20 cellular contexts compared by ENCODE assay signal in genomic region chr18:37327063-37327577, GRCh38.
A peak's percentile ranks its signal among the peaks of the same experiment; 100 is the strongest.
DNase-seq lines count a peak whose midpoint lies in the region; ATAC-seq, FAIRE-seq and TF ChIP-seq lines count a peak whose summit lies in the region.
"Had no signal": no experiment of that assay in that cellular context is flagged by ENCODE, and none has a peak within 500 bp of the region (broad histone marks: within the 10 kb centered on the region; RNA-seq: fewer than 3 reads in every experiment).

No MANE protein-coding gene starts in this region.

- in situ Hi-C loops in brain microvascular endothelial cell (cut with HindIII; ENCODE audit: low pct_ligation_motif_present, low sequenced_read_pairs), result no loop called here

- TF ChIP-seq CTCF in GM23338 (conservative IDR thresholded peaks at IDR 0.05; ENCODE audit: low read depth in 2 of 2) (no peak), bronchial epithelial cell (IDR thresholded peaks at IDR 0.05; ENCODE audit: insufficient read depth, low read length, severe bottlenecking) (no peak), neural progenitor cell (IDR thresholded peaks at IDR 0.05) (no peak), brain microvascular endothelial cell (IDR thresholded peaks at IDR 0.05; ENCODE audit: low read depth, low read length, missing control alignments) (no peak)

- H2AFZ ChIP-seq in GM23338 (no peak overlapping the region), neural progenitor cell (replicated peaks) (no peak overlapping the region)
- H2AFZ ChIP-seq: GM23248 had no signal

- H3K9me3 Mint-ChIP-seq in GM23338, result no peaks in the 10 kb centered on the region
- no peaks in the 10 kb centered on the region for H3K9me3 Mint-ChIP-seq in neural progenitor cell
- H3K9me3 Mint-ChIP-seq: CD4-positive, alpha-beta memory T cell; H9 had no signal

- H3K79me2 ChIP-seq in GM23338 (replicated peaks; ENCODE audit: insufficient read depth) (no peaks in the 10 kb centered on the region), neural progenitor cell (ENCODE audit: low read depth) (no peaks in the 10 kb centered on the region)

- no peaks in the 10 kb centered on the region for H3K27me3 ChIP-seq in GM23338 (ENCODE audit: insufficient read depth)
- no peaks in the 10 kb centered on the region for H3K27me3 ChIP-seq in bronchial epithelial cell (ENCODE audit: control insufficient read depth, insufficient read depth, low read length)
- no peaks in the 10 kb centered on the region for H3K27me3 ChIP-seq in neural progenitor cell
- H3K27me3 ChIP-seq in brain microvascular endothelial cell (replicated peaks), result no peaks in the 10 kb centered on the region

- DNase-seq in GM23338 (ENCODE audit: low spot score), result no peak
- DNase-seq in bronchial epithelial cell (ENCODE audit: low read depth), result peak; percentile 80
- no peak for DNase-seq in neural progenitor cell (ENCODE audit: low spot score)
- no peak for DNase-seq in iPS-NIHi7 (ENCODE audit: extremely low spot score)
- no peak for DNase-seq in brain microvascular endothelial cell
- DNase-seq: C1 segment of cervical spinal cord, Calu3, COR-L47, DMS53, DMS79 treated with DMSO at 0.1 percent for 48 hours, GF-D8, GM23248, H9 had no signal

- no peaks in the 10 kb centered on the region for H3K36me3 Mint-ChIP-seq in GM23338 (ENCODE audit: low read depth)
- no peaks in the 10 kb centered on the region for H3K36me3 Mint-ChIP-seq in neural progenitor cell
- H3K36me3 Mint-ChIP-seq: CD4-positive, alpha-beta memory T cell had no signal

- H3K27me3 Mint-ChIP-seq in GM23338 (ENCODE audit: insufficient read depth, low read depth, poor library complexity), result peaks cover 9% of the 10 kb centered on the region
- H3K27me3 Mint-ChIP-seq in neural progenitor cell (ENCODE audit: insufficient read depth, low read depth), result peaks cover 10% of the 10 kb centered on the region

- no peak overlapping the region for H3K27ac ChIP-seq in GM23338 (ENCODE audit: low read depth)
- no peak overlapping the region for H3K27ac ChIP-seq in neural progenitor cell
- H3K27ac ChIP-seq in brain microvascular endothelial cell, result no peak overlapping the region
- H3K27ac ChIP-seq: GM23248 had no signal

- H4K20me1 ChIP-seq in GM23338 (replicated peaks; ENCODE audit: insufficient read depth) (no peaks in the 10 kb centered on the region), neural progenitor cell (ENCODE audit: low read depth) (no peaks in the 10 kb centered on the region)

- no peaks in the 10 kb centered on the region for H3K9me3 ChIP-seq in neural progenitor cell (ENCODE audit: low read depth)

- H3F3A ChIP-seq in GM23338 (replicated peaks; ENCODE audit: low read depth) (no peaks in the 10 kb centered on the region), neural progenitor cell (ENCODE audit: low read depth) (no peaks in the 10 kb centered on the region)

- FAIRE-seq in bronchial epithelial cell (lab: Jason Lieb, UNC), result no peak
- FAIRE-seq: GM12891, GM18507 had no signal

- ATAC-seq in GM23338 (no peak), esophagus mucosa (peak; percentile 85), GM21515 (IDR thresholded peaks at IDR 0.05; ENCODE audit: unreplicated experiment) (no peak), HG03135 (IDR thresholded peaks at IDR 0.05; ENCODE audit: unreplicated experiment) (no peak)
- ATAC-seq: HCT116 had no signal

- H3K4me1 ChIP-seq in GM23338 (ENCODE audit: insufficient read depth) (no peaks in the 10 kb centered on the region), neural progenitor cell (no peaks in the 10 kb centered on the region)

- H3K27ac Mint-ChIP-seq in GM23338 (peak overlapping the region; percentile 33; the same call in 1 of the 2 replicates), neural progenitor cell (peak overlapping the region; percentile 69)
- H3K27ac Mint-ChIP-seq: H9 had no signal

- H3K4me3 ChIP-seq in GM23338, result no peak overlapping the region
- no peak overlapping the region for H3K4me3 ChIP-seq in bronchial epithelial cell (ENCODE audit: low read depth, low read length)
- no peak overlapping the region for H3K4me3 ChIP-seq in neural progenitor cell
- H3K4me3 ChIP-seq in brain microvascular endothelial cell (ENCODE audit: low read depth, low read length), result no peak overlapping the region
- H3K4me3 ChIP-seq: GM23248 had no signal

- H3K36me3 ChIP-seq in GM23338 (ENCODE audit: insufficient read depth) (no peaks in the 10 kb centered on the region), bronchial epithelial cell (ENCODE audit: control insufficient read depth, insufficient read depth, low read length) (no peaks in the 10 kb centered on the region), neural progenitor cell (no peaks in the 10 kb centered on the region), brain microvascular endothelial cell (replicated peaks) (no peaks in the 10 kb centered on the region)

- no peak overlapping the region for H3K4me2 ChIP-seq in GM23338
- H3K4me2 ChIP-seq in neural progenitor cell, result no peak overlapping the region

- no peaks in the 10 kb centered on the region for H3K9me2 ChIP-seq in GM23338 (ENCODE audit: insufficient read depth)

- H3K4me3 Mint-ChIP-seq in GM23338 (no peak overlapping the region), neural progenitor cell (no peak overlapping the region)
- H3K4me3 Mint-ChIP-seq: CD4-positive, alpha-beta memory T cell; H9 had no signal

- H3K4me1 Mint-ChIP-seq in GM23338 (no peaks in the 10 kb centered on the region; the same call in 1 of the 3 replicates), neural progenitor cell (peaks cover 17% of the 10 kb centered on the region)
- H3K4me1 Mint-ChIP-seq: CD4-positive, alpha-beta memory T cell had no signal

- H3K9ac ChIP-seq in neural progenitor cell, result no peak overlapping the region
- H3K9ac ChIP-seq: GM23248 had no signal

TF ChIP-seq in GM23338, 12 proteins besides CTCF, POLR2A, EP300 and RAD21 (continues in another document):
- no peak for TF ChIP-seq REST (IDR thresholded peaks at IDR 0.05; ENCODE audit: unreplicated experiment)
- TF ChIP-seq ZNF114 (CRISPR knock-in tag; IDR thresholded peaks at IDR 0.05), result no peak
- TF ChIP-seq, protein P1, sequence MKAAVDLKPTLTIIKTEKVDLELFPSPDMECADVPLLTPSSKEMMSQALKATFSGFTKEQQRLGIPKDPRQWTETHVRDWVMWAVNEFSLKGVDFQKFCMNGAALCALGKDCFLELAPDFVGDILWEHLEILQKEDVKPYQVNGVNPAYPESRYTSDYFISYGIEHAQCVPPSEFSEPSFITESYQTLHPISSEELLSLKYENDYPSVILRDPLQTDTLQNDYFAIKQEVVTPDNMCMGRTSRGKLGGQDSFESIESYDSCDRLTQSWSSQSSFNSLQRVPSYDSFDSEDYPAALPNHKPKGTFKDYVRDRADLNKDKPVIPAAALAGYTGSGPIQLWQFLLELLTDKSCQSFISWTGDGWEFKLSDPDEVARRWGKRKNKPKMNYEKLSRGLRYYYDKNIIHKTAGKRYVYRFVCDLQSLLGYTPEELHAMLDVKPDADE (IDR thresholded peaks at IDR 0.05), result no peak
- no peak for TF ChIP-seq CREB1 (CRISPR knock-in tag; IDR thresholded peaks at IDR 0.05; ENCODE audit: low read depth)
